ENCODE assay signal across 25 cellular contexts in genomic region chrX:63404332-63404731, GRCh38. TPM values are rescaled to one million over a fixed set of nuclear protein-coding genes. Genes with fewer than 3 reads are reported as not detected.
DNase-seq lines count a peak whose midpoint lies in the region; ATAC-seq, FAIRE-seq and TF ChIP-seq lines count a peak whose summit lies in the region.
"Had no signal": no experiment of that assay in that cellular context is flagged by ENCODE, and none has a peak within 500 bp of the region (broad histone marks: within the 10 kb centered on the region; RNA-seq: fewer than 3 reads in every experiment).

No MANE protein-coding gene starts in this region.

- peak; percentile 55 for FAIRE-seq in A204.1 (lab: Jason Lieb, UNC)
- FAIRE-seq in A549 (lab: Jason Lieb, UNC): no peak
- FAIRE-seq: GM12891, H54 had no signal

- H3K9me3 ChIP-seq in A549: no peaks in the 10 kb centered on the region
- peaks cover 0 to 8% (median 0%) of the 10 kb centered on the region in 11 donors for H3K9me3 ChIP-seq in heart right ventricle
- H3K9me3 ChIP-seq: BE2C, HAP-1 had no signal

- H3K4me1 Mint-ChIP-seq in activated naive CD8-positive, alpha-beta T cell treated with anti-CD3 and anti-CD28 coated beads, Interleukin-2, amount 50 U/mL, for 24 hours: no peaks in the 10 kb centered on the region
- H3K4me1 Mint-ChIP-seq: CD14-positive monocyte; CD8-positive, alpha-beta memory T cell had no signal

- H3K4me2 ChIP-seq in A549: no peak overlapping the region
- H3K4me2 ChIP-seq: BLaER1 treated with 17β-estradiol and CSF1 and Interleukin-3, amounts not matched to agents 10 nM and 100 nM had no signal

- TF ChIP-seq CTCF in A549 (IDR thresholded peaks at IDR 0.05): no peak
- TF ChIP-seq CTCF in epithelial cell of esophagus (IDR thresholded peaks at IDR 0.05; ENCODE audit: insufficient read depth, low read depth, low read length, missing control alignments): no peak
- TF ChIP-seq CTCF in heart right ventricle (IDR thresholded peaks at IDR 0.05): no peak

- no peak for TF ChIP-seq RAD21 in A549 (conservative IDR thresholded peaks at IDR 0.05 in 1 of 2, IDR thresholded peaks at IDR 0.05 in 1 of 2)

- CTCF ChIA-PET in A549 (lab: Yijun Ruan, JAX): no interaction called here

- no peak for TF ChIP-seq POLR2A in A549 (IDR thresholded peaks at IDR 0.05; ENCODE audit: low read length)

- no peak for TF ChIP-seq EP300 in A549 (IDR thresholded peaks at IDR 0.05)

- 0% methylated on average over 1 of the region's 1 CpG for WGBS in A549 (ENCODE audit: missing lambda C conversion rate)
- 96 to 100% methylated on average over 1 of the region's 1 CpG for WGBS in heart right ventricle, 2 donors

- no peak for ATAC-seq in A549
- ATAC-seq in activated naive CD8-positive, alpha-beta T cell treated with anti-CD3 and anti-CD28 coated beads, Interleukin-2, amount 50 U/mL, for 24 hours: no peak
- ATAC-seq in heart right ventricle: no peak

- no peak overlapping the region for H3K4me3 Mint-ChIP-seq in activated naive CD8-positive, alpha-beta T cell treated with anti-CD3 and anti-CD28 coated beads, Interleukin-2, amount 50 U/mL, for 24 hours
- H3K4me3 Mint-ChIP-seq: CD14-positive monocyte; CD4-positive, alpha-beta T cell; CD8-positive, alpha-beta memory T cell; HFFc6 had no signal

- H3K4me1 ChIP-seq in A549 (no peaks in the 10 kb centered on the region), heart right ventricle (no peaks in the 10 kb centered on the region)
- H3K4me1 ChIP-seq: BE2C; BLaER1 treated with 17β-estradiol and CSF1 and Interleukin-3, amounts not matched to agents 10 nM and 100 nM had no signal

- POLR2A ChIA-PET in A549 (lab: Yijun Ruan, JAX): no interaction called here

- H3K27me3 ChIP-seq in heart right ventricle: peaks cover 0 to 5% (median 0%) of the 10 kb centered on the region in 7 donors
- H3K27me3 ChIP-seq: BE2C; BLaER1 treated with 17β-estradiol and CSF1 and Interleukin-3, amounts not matched to agents 10 nM and 100 nM had no signal

- DNase-seq in A549 (ENCODE audit: low read depth in 1 of 2, low spot score in 1 of 2) (no peak), NAMALWA (ENCODE audit: low spot score) (peak; percentile 15), epithelial cell of esophagus (ENCODE audit: low read depth) (peak; percentile 53), NCI-H2196 treated with DMSO at 0.1 percent for 48 hours (lab: John Stamatoyannopoulos, UW; ENCODE audit: unreplicated experiment) (no peak), heart right ventricle (no peak)
- no peak for DNase-seq in activated naive CD8-positive, alpha-beta T cell treated with anti-CD3 and anti-CD28 coated beads, Interleukin-2, amount 50 U/mL, for 24 hours
- no peak for DNase-seq in activated naive CD4-positive, alpha-beta T cell (lab: John Stamatoyannopoulos, UW)
- DNase-seq: ACHN; AML-193; BE2C; Calu3; CD4-positive, alpha-beta T cell; CD8-positive, alpha-beta memory T cell; COR-L47; DMS53; DMS79 treated with DMSO at 0.1 percent for 48 hours; GF-D8; GOT3; HFFc6 had no signal

- H3K27me3 Mint-ChIP-seq in activated naive CD8-positive, alpha-beta T cell treated with anti-CD3 and anti-CD28 coated beads, Interleukin-2, amount 50 U/mL, for 24 hours: no peaks in the 10 kb centered on the region
- H3K27me3 Mint-ChIP-seq: CD4-positive, alpha-beta T cell had no signal

- H3K27ac ChIP-seq in A549: no peak overlapping the region
- H3K27ac ChIP-seq in heart right ventricle: no peak overlapping the region
- H3K27ac ChIP-seq: BLaER1 treated with 17β-estradiol and CSF1 and Interleukin-3, amounts not matched to agents 10 nM and 100 nM had no signal

- H3K9me3 Mint-ChIP-seq in activated naive CD8-positive, alpha-beta T cell treated with anti-CD3 and anti-CD28 coated beads, Interleukin-2, amount 50 U/mL, for 24 hours: peaks cover 11% of the 10 kb centered on the region
- H3K9me3 Mint-ChIP-seq: CD4-positive, alpha-beta T cell; HFFc6 had no signal

- no peak overlapping the region for H3K27ac Mint-ChIP-seq in activated naive CD8-positive, alpha-beta T cell treated with anti-CD3 and anti-CD28 coated beads, Interleukin-2, amount 50 U/mL, for 24 hours
- H3K27ac Mint-ChIP-seq: CD14-positive monocyte; CD4-positive, alpha-beta T cell; CD8-positive, alpha-beta memory T cell; HFFc6 had no signal

- H3K36me3 ChIP-seq in heart right ventricle: no peaks in the 10 kb centered on the region
- H3K36me3 ChIP-seq: BE2C; BLaER1 treated with 17β-estradiol and CSF1 and Interleukin-3, amounts not matched to agents 10 nM and 100 nM; HAP-1 had no signal

- H3K4me3 ChIP-seq in A549 (no peak overlapping the region), epithelial cell of esophagus (ENCODE audit: low read length) (no peak overlapping the region), heart right ventricle (no peak overlapping the region)
- H3K4me3 ChIP-seq: BLaER1 treated with 17β-estradiol and CSF1 and Interleukin-3, amounts not matched to agents 10 nM and 100 nM; HAP-1 had no signal

- no peaks in the 10 kb centered on the region for H3K36me3 Mint-ChIP-seq in activated naive CD8-positive, alpha-beta T cell treated with anti-CD3 and anti-CD28 coated beads, Interleukin-2, amount 50 U/mL, for 24 hours (ENCODE audit: low read depth)
- H3K36me3 Mint-ChIP-seq: CD14-positive monocyte had no signal

- intact Hi-C loops in heart right ventricle (cut with DNase I): no loop called here

TF ChIP-seq in A549, 52 proteins besides CTCF, POLR2A, EP300 and RAD21:
- TF ChIP-seq NR3C1 (IDR thresholded peaks at IDR 0.05) (no peak), PHF8 (IDR thresholded peaks at IDR 0.05; ENCODE audit: borderline replicate concordance, low read depth) (no peak), ZFP36 (IDR thresholded peaks at IDR 0.05; ENCODE audit: borderline replicate concordance, partially characterized antibody) (peak; percentile 77), HOXB5 (CRISPR knock-in tag; IDR thresholded peaks at IDR 0.05) (no peak), CBX8 (IDR thresholded peaks at IDR 0.05) (no peak), FOSL2 (IDR thresholded peaks at IDR 0.05) (no peak), FOSL2 (CRISPR knock-in tag; IDR thresholded peaks at IDR 0.05) (no peak), KDM5A (IDR thresholded peaks at IDR 0.05) (no peak)

RNA-seq across cellular contexts. Expression of gene SPIN4, which starts 53.2 kb away (rescaled TPM):
- polyA plus RNA-seq in A549 (2011; rRNA removed) (9.6 and 13.7 TPM in 2 replicates), A549 (2017; fragmentation: RNase III; extraction: RNeasy Plus Mini Kit Qiagen cat#74134 plus additional on column Dnase treatment) (8.1 to 9.2 TPM (median 8.8 TPM) in 3 replicates), heart right ventricle (under 1 TPM; 0.51 to 0.95 TPM)
- 3.8 and 4.3 TPM in 2 replicates for polyA plus RNA-seq in A549 (2012; cell fraction: cytosol; rRNA removed)
- polyA plus RNA-seq in A549 (2012; cell fraction: nucleus; rRNA removed): 3.0 and 3.9 TPM in 2 replicates
- polyA minus RNA-seq in A549 (2011; rRNA and poly(A)+ RNA removed): 6.5 and 7.3 TPM in 2 replicates
- total RNA-seq in heart right ventricle: 1 to 10 TPM in 3 of 10 donors, under 1 TPM in 7; 0.28 to 1.2 (median 0.80) TPM

Comparison
In these comparisons a context has a peak if more than half of its experiments do, and no peak if none do; other contexts are left out.
1. DNase-seq: peak in NAMALWA (single experiment) and epithelial cell of esophagus (single experiment); none in A549 (0 of 2), NCI-H2196 treated with DMSO at 0.1 percent for 48 hours (single experiment), activated naive CD8-positive, alpha-beta T cell treated with anti-CD3 and anti-CD28 coated beads, Interleukin-2, amount 50 U/mL, for 24 hours (single experiment), heart right ventricle (0 of 2) and activated naive CD4-positive, alpha-beta T cell (0 of 4).